ENCODE assay signal across 13 cellular contexts in the genomic region with DNA sequence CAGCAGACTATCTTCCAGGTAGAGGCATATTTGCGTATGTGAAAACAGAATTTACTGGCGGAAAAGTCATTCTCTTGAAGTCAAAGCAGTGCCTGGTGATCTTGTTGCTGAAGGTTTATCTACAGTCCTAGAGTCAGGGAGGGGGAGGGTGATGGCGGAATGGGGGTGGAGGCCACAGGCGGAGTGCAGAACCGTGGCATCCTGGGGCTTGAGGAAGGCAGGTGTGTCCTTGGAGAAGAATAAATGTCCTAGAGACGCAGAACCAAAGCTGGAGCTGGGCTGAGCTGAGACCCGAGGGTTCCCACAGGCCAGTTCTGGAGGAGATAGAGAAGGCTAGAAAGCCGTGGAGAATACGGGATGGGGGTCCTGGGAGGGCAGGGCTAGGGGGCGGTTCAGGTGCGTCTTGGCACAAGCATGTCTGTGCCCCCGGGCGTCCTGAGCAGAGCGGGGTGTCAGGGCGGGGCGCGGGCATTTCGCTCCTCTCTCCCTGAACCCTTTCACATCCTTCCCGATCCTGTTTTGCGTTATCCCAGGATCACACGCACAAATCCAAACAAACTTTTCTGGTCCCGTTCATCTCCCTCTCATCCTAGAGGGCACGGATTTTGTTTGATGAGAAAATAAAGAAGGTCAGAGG.
"Had no signal": no experiment of that assay in that cellular context is flagged by ENCODE, and none has a peak within 500 bp of the region (broad histone marks: within the 10 kb centered on the region; RNA-seq: fewer than 3 reads in every experiment).

No MANE protein-coding gene starts in this region.

- H3K36me3 Mint-ChIP-seq: activated CD8-positive, alpha-beta memory T cell treated with anti-CD3 and anti-CD28 coated beads, Interleukin-2, amount 10 ng/mL, durations not matched to agents 7 days and 5 days; activated naive CD8-positive, alpha-beta T cell; brain had no signal

- H3K79me2 ChIP-seq: hepatocyte had no signal

- H3K4me3 Mint-ChIP-seq: activated CD8-positive, alpha-beta memory T cell treated with anti-CD3 and anti-CD28 coated beads, Interleukin-2, amount 10 ng/mL, durations not matched to agents 7 days and 5 days; activated naive CD8-positive, alpha-beta T cell; activated T-cell treated with anti-CD3 and anti-CD28 coated beads, Interleukin-2, amount 50 U/mL, for 24 hours; stimulated activated naive CD8-positive, alpha-beta T cell treated with anti-CD3 and anti-CD28 coated beads, Interleukin-15, Interleukin-2, amounts not matched to agents 100 ng/mL and 50 ng/mL, for 24 hours had no signal

- H3K27ac Mint-ChIP-seq: activated CD8-positive, alpha-beta memory T cell treated with anti-CD3 and anti-CD28 coated beads, Interleukin-2, amount 10 ng/mL, durations not matched to agents 7 days and 5 days; activated naive CD8-positive, alpha-beta T cell; activated T-cell treated with anti-CD3 and anti-CD28 coated beads, Interleukin-2, amount 50 U/mL, for 24 hours; stimulated activated naive CD8-positive, alpha-beta T cell treated with anti-CD3 and anti-CD28 coated beads, Interleukin-15, Interleukin-2, amounts not matched to agents 100 ng/mL and 50 ng/mL, for 24 hours had no signal

- H3K27ac ChIP-seq: hepatocyte had no signal

- H3K9me3 Mint-ChIP-seq: activated T-cell treated with anti-CD3 and anti-CD28 coated beads, Interleukin-2, amount 50 U/mL, for 24 hours; stimulated activated naive CD8-positive, alpha-beta T cell treated with anti-CD3 and anti-CD28 coated beads, Interleukin-15, Interleukin-2, amounts not matched to agents 100 ng/mL and 50 ng/mL, for 24 hours had no signal

- H3K27me3 ChIP-seq: hepatocyte had no signal

- H2AFZ ChIP-seq: hepatocyte had no signal

- DNase-seq: activated CD4-positive, alpha-beta T cell treated with anti-CD3 and anti-CD28 coated beads, Interleukin-2, amount 50 U/mL, for 4 hours; activated CD4-positive, CD25-positive, alpha-beta regulatory T cell treated with anti-CD3 and anti-CD28 coated beads, Interleukin-2, amount 50 U/mL, for 72 hours; activated CD8-positive, alpha-beta memory T cell treated with anti-CD3 and anti-CD28 coated beads, Interleukin-2, amount 10 ng/mL, durations not matched to agents 7 days and 5 days; activated effector memory CD4-positive, alpha-beta T cell treated with Interleukin-2 at 50 U/mL for 16 hours; activated T-cell treated with anti-CD3 and anti-CD28 coated beads, Interleukin-2, amount 50 U/mL, for 24 hours; amygdala; dermis blood vessel endothelial cell; stimulated activated CD4-positive, alpha-beta T cell treated with anti-CD3 and anti-CD28 coated beads, Interleukin-15, amount 100 ng/mL, for 24 hours; stimulated activated CD4-positive, alpha-beta T cell treated with anti-CD3 and anti-CD28 coated beads, Interleukin-4, amount 100 ng/mL, for 24 hours had no signal

- H3K4me2 ChIP-seq: hepatocyte had no signal

- H3K4me3 ChIP-seq: hepatocyte had no signal

- ATAC-seq: activated CD8-positive, alpha-beta memory T cell treated with anti-CD3 and anti-CD28 coated beads, Interleukin-2, amount 10 ng/mL, durations not matched to agents 7 days and 5 days had no signal

- H3K27me3 Mint-ChIP-seq: brain had no signal
